22 cellular contexts compared by ENCODE assay signal in genomic region chr2:64780041-64780440, GRCh38.
A peak's percentile ranks its signal among the peaks of the same experiment; 100 is the strongest.
DNase-seq lines count a peak whose midpoint lies in the region; TF ChIP-seq lines count a peak whose summit lies in the region.
"Had no signal": no experiment of that assay in that cellular context is flagged by ENCODE, and none has a peak within 500 bp of the region (broad histone marks: within the 10 kb centered on the region; RNA-seq: fewer than 3 reads in every experiment).

No MANE protein-coding gene starts in this region.

- DNase-seq in Calu3 (no peak), M059J (ENCODE audit: low read depth) (peak; percentile 50), brain microvascular endothelial cell (no peak), kidney tubule cell (ENCODE audit: low spot score) (peak; percentile 48), NCI-H1092 treated with DMSO at 0.1 percent for 48 hours (lab: John Stamatoyannopoulos, UW) (no peak), DMS79 (lab: John Stamatoyannopoulos, UW) (no peak)
- no peak for DNase-seq in effector CD4-positive, alpha-beta T cell
- DNase-seq in effector CD8-positive, alpha-beta T cell (lab: John Stamatoyannopoulos, UW): no peak
- DNase-seq: activated CD4-positive, alpha-beta memory T cell treated with anti-CD3 and anti-CD28 coated beads, Interleukin-2, amount 10 ng/mL, durations not matched to agents 7 days and 5 days; activated gamma-delta T cell treated with Interleukin-2 at 50 U/mL for 16 hours; caudate nucleus; CD4-positive, CD25-positive, alpha-beta regulatory T cell; dorsolateral prefrontal cortex; islet precursor cell; lower lobe of right lung; NCI-H1930; NCI-H82; OCI-M1; stimulated activated CD4-positive, alpha-beta T cell treated with anti-CD3 and anti-CD28 coated beads, Interleukin-1b, Interleukin-23, amount 100 ng/mL, for 48 hours had no signal

- CTCF ChIA-PET in Calu3 (lab: Charles Lee): interaction anchor here (0.7 to 2.1 kb wide), 6 partner anchors 11 to 132 kb away, joined by 3 to 10 read pairs (median 6); no protein-coding TSS in a partner anchor

- no peaks in the 10 kb centered on the region for H3K36me3 ChIP-seq in brain microvascular endothelial cell (replicated peaks)
- H3K36me3 ChIP-seq: adrenal gland, lower lobe of right lung, prostate gland had no signal

- H3K27me3 ChIP-seq in brain microvascular endothelial cell (replicated peaks): no peaks in the 10 kb centered on the region
- H3K27me3 ChIP-seq: adrenal gland, dorsolateral prefrontal cortex had no signal

- H3K9me3 Mint-ChIP-seq in Calu3 (ENCODE audit: low read depth, unreplicated experiment): no peaks in the 10 kb centered on the region
- H3K9me3 Mint-ChIP-seq: activated CD4-positive, alpha-beta memory T cell treated with anti-CD3 and anti-CD28 coated beads, Interleukin-2, amount 10 ng/mL, durations not matched to agents 7 days and 5 days had no signal

- intact Hi-C loops in Calu3 (cut with micrococcal nuclease; ENCODE audit: unreplicated experiment): no loop called here

- BruUV-seq in Calu3 (replicated peaks; lab: Mats Ljungman, UMichigan): no TSS peak

- H3K4me1 Mint-ChIP-seq in Calu3 (ENCODE audit: low read depth, unreplicated experiment): peaks cover 56% of the 10 kb centered on the region

- peak overlapping the region; percentile 34 for H3K27ac Mint-ChIP-seq in Calu3 (ENCODE audit: unreplicated experiment)
- H3K27ac Mint-ChIP-seq: activated CD4-positive, alpha-beta memory T cell treated with anti-CD3 and anti-CD28 coated beads, Interleukin-2, amount 10 ng/mL, durations not matched to agents 7 days and 5 days had no signal

- H3K27me3 Mint-ChIP-seq in Calu3 (ENCODE audit: unreplicated experiment): no peaks in the 10 kb centered on the region
- H3K27me3 Mint-ChIP-seq: CD4-positive, CD25-positive, alpha-beta regulatory T cell had no signal

- H3K4me3 ChIP-seq in brain microvascular endothelial cell (ENCODE audit: low read depth, low read length): no peak overlapping the region
- H3K4me3 ChIP-seq: adrenal gland, dorsolateral prefrontal cortex, lower lobe of right lung, prostate gland had no signal

- peaks cover 8% of the 10 kb centered on the region for H3K36me3 Mint-ChIP-seq in Calu3 (ENCODE audit: insufficient read depth, unreplicated experiment)
- H3K36me3 Mint-ChIP-seq: CD4-positive, CD25-positive, alpha-beta regulatory T cell had no signal

- in situ Hi-C loops in brain microvascular endothelial cell (cut with HindIII; ENCODE audit: low pct_ligation_motif_present, low sequenced_read_pairs): no loop called here

- TF ChIP-seq CTCF in Calu3 (IDR thresholded peaks at IDR 0.05; ENCODE audit: unreplicated experiment) (no peak), brain microvascular endothelial cell (IDR thresholded peaks at IDR 0.05; ENCODE audit: low read depth, low read length, missing control alignments) (no peak)

- H3K4me3 Mint-ChIP-seq in Calu3 (ENCODE audit: low read depth, unreplicated experiment): no peak overlapping the region
- H3K4me3 Mint-ChIP-seq: activated CD4-positive, alpha-beta memory T cell treated with anti-CD3 and anti-CD28 coated beads, Interleukin-2, amount 10 ng/mL, durations not matched to agents 7 days and 5 days; CD4-positive, CD25-positive, alpha-beta regulatory T cell had no signal

- H3K27ac ChIP-seq in brain microvascular endothelial cell: peak overlapping the region; percentile 37
- H3K27ac ChIP-seq: adrenal gland, dorsolateral prefrontal cortex, KMS-11, lower lobe of right lung, prostate gland had no signal

Comparison
In these comparisons a context has a peak if more than half of its experiments do, and no peak if none do; other contexts are left out.
1. DNase-seq: peak in M059J (single experiment) and kidney tubule cell (single experiment); none in Calu3 (single experiment), brain microvascular endothelial cell (single experiment), effector CD4-positive, alpha-beta T cell (single experiment), effector CD8-positive, alpha-beta T cell (single experiment), NCI-H1092 treated with DMSO at 0.1 percent for 48 hours (single experiment) and DMS79 (single experiment).